In genomic region chr22:41910599-41911291, GRCh38 we compare ENCODE assay signal across 8 cellular contexts. TPM values are rescaled to one million over a fixed set of nuclear protein-coding genes. Genes with fewer than 3 reads are reported as not detected.
DNase-seq lines count a peak whose midpoint lies in the region; ATAC-seq, FAIRE-seq and TF ChIP-seq lines count a peak whose summit lies in the region.

No MANE protein-coding gene starts in this region.

- no peaks in the 10 kb centered on the region; the same call in 1 of the 2 replicates for H3K4me1 ChIP-seq in HEK293 (ENCODE audit: control insufficient read depth, insufficient read depth, low read length)

- H3K9me3 ChIP-seq in HEK293 (ENCODE audit: control insufficient read depth, insufficient read depth, low read depth, low read length): no peaks in the 10 kb centered on the region

- POLR2A ChIA-PET in HEK293 (lab: Yijun Ruan, JAX): interaction anchor here (1.3 kb wide), 1 partner anchor 7 kb away, joined by 3 read pairs; no protein-coding TSS in a partner anchor

- intact Hi-C loops in left cardiac atrium (cut with DNase I): no loop called here

- ATAC-seq in left cardiac atrium: peak; percentile 41 to 73
- no peak for ATAC-seq in GM19467 (IDR thresholded peaks at IDR 0.05; ENCODE audit: unreplicated experiment)

- H3K27ac ChIP-seq in HEK293 (ENCODE audit: extremely low read depth, low read depth, low read length): no peak overlapping the region

- FAIRE-seq in HTR-8/SVneo (lab: Jason Lieb, UNC): no peak

- DNase-seq in activated T-cell treated with anti-CD3 and anti-CD28 coated beads, Interleukin-2, amount 50 U/mL, for 48 hours: peak; percentile 56 to 62
- DNase-seq in left cardiac atrium (peak; percentile 52), skeletal muscle cell (ENCODE audit: low read depth) (no peak), NCI-H510A treated with DMSO at 0.1 percent for 48 hours (lab: John Stamatoyannopoulos, UW) (no peak), HTR-8/SVneo (ENCODE audit: insufficient read length, low spot score) (no peak), AML-193 (lab: John Stamatoyannopoulos, UW) (no peak)

- TF ChIP-seq CTCF in HEK293 (tag by site-specific recombination; IDR thresholded peaks at IDR 0.05): no peak

- CTCF ChIA-PET in HEK293 (lab: Yijun Ruan, JAX): interaction anchor here (1.0 to 1.5 kb wide), 2 partner anchors 30 to 165 kb away, joined by 3 to 4 read pairs; no protein-coding TSS in a partner anchor

- no peak overlapping the region for H3K4me3 ChIP-seq in HEK293 (ENCODE audit: low read depth, low read length)
- H3K4me3 ChIP-seq in skeletal muscle cell (ENCODE audit: low read depth, low read length): peak overlapping the region; percentile 28

- H3K36me3 ChIP-seq in HEK293 (ENCODE audit: control insufficient read depth in 2 of 2, insufficient read depth in 1 of 2, low read length in 2 of 2): peaks cover 0 to 21% of the 10 kb centered on the region in 2 experiments; a peak in 1 of 3 replicates

TF ChIP-seq in HEK293, 187 proteins besides CTCF, POLR2A, EP300 and RAD21:
- peak; percentile 68 for TF ChIP-seq ZBTB6 (tag by site-specific recombination; IDR thresholded peaks at IDR 0.05)
- TF ChIP-seq ZNF133 (tag by site-specific recombination; IDR thresholded peaks at IDR 0.05): no peak
- TF ChIP-seq ZNF416 (tag by site-specific recombination; IDR thresholded peaks at IDR 0.05): no peak
TF ChIP-seq in HEK293: peak in this region for 1.

RNA-seq across cellular contexts. Expression of gene SHISA8, which starts 4.1 kb away (rescaled TPM):
- total RNA-seq in left cardiac atrium: 1 to 10 TPM; 1.1 to 3.3 TPM

RNA-seq across cellular contexts. Expression of gene TNFRSF13C, which starts 15.9 kb away (rescaled TPM):
- total RNA-seq in left cardiac atrium: under 1 TPM; 0.29 to 0.44 TPM

RNA-seq across cellular contexts. Expression of gene CENPM, which starts 36.2 kb away (rescaled TPM):
- 1 to 10 TPM in 1 of 2 donors, under 1 TPM in 1; 0.79 to 2.0 TPM for total RNA-seq in left cardiac atrium

RNA-seq across cellular contexts. Expression of gene SEPTIN3, which starts 58.5 kb away (rescaled TPM):
- under 1 TPM; 0.09 to 0.24 TPM for total RNA-seq in left cardiac atrium

Comparison
In these comparisons a context has a peak if more than half of its experiments do, and no peak if none do; other contexts are left out.
1. DNase-seq: peak in activated T-cell treated with anti-CD3 and anti-CD28 coated beads, Interleukin-2, amount 50 U/mL, for 48 hours (2 of 2) and left cardiac atrium (single experiment); none in skeletal muscle cell (single experiment), NCI-H510A treated with DMSO at 0.1 percent for 48 hours (single experiment), HTR-8/SVneo (single experiment) and AML-193 (0 of 2).